ENCODE assay signal across 13 cellular contexts in genomic region chr14:25041898-25042297, GRCh38. TPM values are rescaled to one million over a fixed set of nuclear protein-coding genes. Genes with fewer than 3 reads are reported as not detected.
DNase-seq lines count a peak whose midpoint lies in the region; FAIRE-seq and TF ChIP-seq lines count a peak whose summit lies in the region.
"Had no signal": no experiment of that assay in that cellular context is flagged by ENCODE, and none has a peak within 500 bp of the region (broad histone marks: within the 10 kb centered on the region; RNA-seq: fewer than 3 reads in every experiment).

No MANE protein-coding gene starts in this region.

- no peaks in the 10 kb centered on the region for H3K9me3 Mint-ChIP-seq in astrocyte (ENCODE audit: unreplicated experiment)
- peaks cover 6% of the 10 kb centered on the region for H3K9me3 Mint-ChIP-seq in MCF 10A (ENCODE audit: unreplicated experiment)
- H3K9me3 Mint-ChIP-seq: activated CD8-positive, alpha-beta T cell treated with anti-CD3 and anti-CD28 coated beads for 36 hours; activated T-helper 2 cell treated with anti-CD3 and anti-CD28 coated beads, Interferon-gamma antibody, Interleukin-2, Interleukin-4, amounts not matched to agents 10 μg/mL and 5 μg/mL and 100 μg/mL, durations not matched to agents 14 hours and 24 hours and 36 hours had no signal

- FAIRE-seq in astrocyte (lab: Jason Lieb, UNC), result no peak

- no peaks in the 10 kb centered on the region for H3K36me3 ChIP-seq in astrocyte (ENCODE audit: insufficient read depth, low read length)
- no peaks in the 10 kb centered on the region for H3K36me3 ChIP-seq in parathyroid adenoma (ENCODE audit: control insufficient read depth, insufficient read depth, low read length)
- H3K36me3 ChIP-seq in stomach, result no peaks in the 10 kb centered on the region

- intact Hi-C loops in MCF 10A (cut with micrococcal nuclease) (loop anchor here (2.0 kb wide), 2 partner anchors 91 to 307 kb away; no protein-coding TSS in a partner anchor), stomach (cut with DNase I; ENCODE audit: low total_unique reads) (loop anchor here (10.0 kb wide), 1 partner anchor 237 kb away; no protein-coding TSS in a partner anchor)

- H2AFZ ChIP-seq in astrocyte (ENCODE audit: low read depth, low read length), result no peak overlapping the region
- H2AFZ ChIP-seq in parathyroid adenoma, result no peak overlapping the region

- H3K27me3 Mint-ChIP-seq in astrocyte (ENCODE audit: low read depth, unreplicated experiment) (no peaks in the 10 kb centered on the region), MCF 10A (ENCODE audit: insufficient read depth, unreplicated experiment) (no peaks in the 10 kb centered on the region)

- no peak overlapping the region for H3K27ac Mint-ChIP-seq in astrocyte (ENCODE audit: unreplicated experiment)
- H3K27ac Mint-ChIP-seq in MCF 10A (ENCODE audit: low read depth, unreplicated experiment), result no peak overlapping the region
- H3K27ac Mint-ChIP-seq: activated CD8-positive, alpha-beta T cell treated with anti-CD3 and anti-CD28 coated beads for 36 hours; activated T-helper 2 cell treated with anti-CD3 and anti-CD28 coated beads, Interferon-gamma antibody, Interleukin-2, Interleukin-4, amounts not matched to agents 10 μg/mL and 5 μg/mL and 100 μg/mL, durations not matched to agents 14 hours and 24 hours and 36 hours; natural killer cell had no signal

- H3K4me3 ChIP-seq in astrocyte (ENCODE audit: insufficient read depth, low read depth, low read length), result no peak overlapping the region
- no peak overlapping the region for H3K4me3 ChIP-seq in parathyroid adenoma (ENCODE audit: low read depth, low read length)
- no peak overlapping the region for H3K4me3 ChIP-seq in stomach
- H3K4me3 ChIP-seq: lung had no signal

- H3K4me2 ChIP-seq in astrocyte (ENCODE audit: low read length) (no peak overlapping the region), parathyroid adenoma (ENCODE audit: low read length) (peak overlapping the region; percentile 32)

- DNase-seq in HT-29 (ENCODE audit: low spot score), result peak; percentile 48
- DNase-seq in NCI-H2081 treated with DMSO at 0.1 percent for 48 hours (lab: John Stamatoyannopoulos, UW), result peak; percentile 40
- peak; percentile 8 for DNase-seq in astrocyte (ENCODE audit: low read depth)
- DNase-seq in MCF 10A (ENCODE audit: unreplicated experiment), result no peak
- no peak for DNase-seq in stomach
- no peak for DNase-seq in stimulated activated CD4-positive, alpha-beta T cell treated with anti-CD3 and anti-CD28 coated beads, Interleukin-12 subunit alpha, Interleukin-12 subunit beta, amount 100 ng/mL, for 4 hours
- no peak for DNase-seq in stimulated activated CD8-positive, alpha-beta memory T cell treated with anti-CD3 and anti-CD28 coated beads, Interleukin-4, amount 100 ng/mL, for 48 hours
- DNase-seq: activated CD8-positive, alpha-beta T cell treated with anti-CD3 and anti-CD28 coated beads for 36 hours; cerebellar nuclear complex; natural killer cell had no signal

- H3K4me1 ChIP-seq in astrocyte (ENCODE audit: insufficient read depth, low read length) (no peaks in the 10 kb centered on the region), parathyroid adenoma (no peaks in the 10 kb centered on the region), stomach (peaks cover 0 to 62% (median 32%) of the 10 kb centered on the region in 4 donors)

- no peak for TF ChIP-seq POLR2A in stomach (IDR thresholded peaks at IDR 0.05)

- H3K4me3 Mint-ChIP-seq in astrocyte (ENCODE audit: unreplicated experiment), result no peak overlapping the region
- no peak overlapping the region for H3K4me3 Mint-ChIP-seq in MCF 10A (ENCODE audit: unreplicated experiment)
- H3K4me3 Mint-ChIP-seq: activated CD8-positive, alpha-beta T cell treated with anti-CD3 and anti-CD28 coated beads for 36 hours; natural killer cell had no signal

- H4K20me1 ChIP-seq in astrocyte (ENCODE audit: insufficient read depth, low read length), result no peaks in the 10 kb centered on the region

- H3K27me3 ChIP-seq in astrocyte (ENCODE audit: insufficient read depth, low read length), result no peaks in the 10 kb centered on the region
- no peaks in the 10 kb centered on the region for H3K27me3 ChIP-seq in parathyroid adenoma (ENCODE audit: control insufficient read depth, insufficient read depth, low read length)
- no peaks in the 10 kb centered on the region for H3K27me3 ChIP-seq in stomach

- POLR2A ChIA-PET in MCF 10A (lab: Yijun Ruan, JAX), result interaction anchor here (0.6 kb wide), 1 partner anchor 160 kb away, joined by 3 read pairs; no protein-coding TSS in a partner anchor

- no peak for TF ChIP-seq EP300 in stomach (IDR thresholded peaks at IDR 0.05)

- no TSS peak for BruUV-seq in MCF 10A (replicated peaks; lab: Mats Ljungman, UMichigan)

- no peak overlapping the region for H3K9ac ChIP-seq in astrocyte (ENCODE audit: low read length)
- H3K9ac ChIP-seq in parathyroid adenoma, result no peak overlapping the region

- CTCF ChIA-PET in MCF 10A (lab: Yijun Ruan, JAX), result no interaction called here

- H3K36me3 Mint-ChIP-seq in astrocyte (ENCODE audit: low read depth, unreplicated experiment) (peaks cover 4% of the 10 kb centered on the region), MCF 10A (ENCODE audit: insufficient read depth, unreplicated experiment) (no peaks in the 10 kb centered on the region)
- H3K36me3 Mint-ChIP-seq: natural killer cell had no signal

- H3K27ac ChIP-seq in astrocyte (ENCODE audit: low read depth, low read length) (no peak overlapping the region), parathyroid adenoma (no peak overlapping the region), stomach (peak overlapping the region in 2 of 5 donors; percentile 37 to 72)

- no peaks in the 10 kb centered on the region for H3K9me3 ChIP-seq in astrocyte (ENCODE audit: insufficient read depth, low read depth, low read length)
- H3K9me3 ChIP-seq in parathyroid adenoma (ENCODE audit: control insufficient read depth, low read length), result no peaks in the 10 kb centered on the region
- no peaks in the 10 kb centered on the region for H3K9me3 ChIP-seq in stomach

- H3K4me1 Mint-ChIP-seq in astrocyte (ENCODE audit: low read depth, unreplicated experiment) (peaks cover 29% of the 10 kb centered on the region), MCF 10A (ENCODE audit: insufficient read depth, unreplicated experiment) (peaks cover 10% of the 10 kb centered on the region)
- H3K4me1 Mint-ChIP-seq: natural killer cell had no signal

- no peaks in the 10 kb centered on the region for H3K79me2 ChIP-seq in astrocyte (ENCODE audit: insufficient read depth, low read length)
- no peaks in the 10 kb centered on the region for H3K79me2 ChIP-seq in parathyroid adenoma

- 15 to 31% (median 22%) methylated on average over 2 of the region's 2 CpGs for WGBS in stomach, 5 donors

- TF ChIP-seq CTCF in astrocyte (IDR thresholded peaks at IDR 0.05; ENCODE audit: insufficient read depth, low read depth, low read length), result no peak
- no peak for TF ChIP-seq CTCF in parathyroid adenoma (IDR thresholded peaks at IDR 0.05)
- TF ChIP-seq CTCF in MCF 10A (IDR thresholded peaks at IDR 0.05; ENCODE audit: unreplicated experiment), result no peak
- no peak for TF ChIP-seq CTCF in stomach (IDR thresholded peaks at IDR 0.05)

RNA-seq across cellular contexts. Expression of gene STXBP6, which starts 8.0 kb away (rescaled TPM):
- total RNA-seq in HT-29 (2014; rRNA removed; shearing (Covaris generic)), result 10.9 and 12.6 TPM in 2 replicates
- 27.1 and 27.5 TPM in 2 replicates for total RNA-seq in astrocyte
- total RNA-seq in MCF 10A (2022), result not detected in 2 replicates
- total RNA-seq in stomach, result 10 to 100 TPM in 4 of 5 donors, 1 to 10 TPM in 1; 8.8 to 37.1 (median 25.5) TPM
- 10 to 100 TPM in 2 of 3 donors, 1 to 10 TPM in 1; 7.4 to 16.8 (median 11.9) TPM for polyA plus RNA-seq in stomach
- total RNA-seq: activated CD8-positive, alpha-beta T cell treated with anti-CD3 and anti-CD28 coated beads for 36 hours; activated T-helper 2 cell treated with anti-CD3 and anti-CD28 coated beads, Interferon-gamma antibody, Interleukin-2, Interleukin-4, amounts not matched to agents 10 μg/mL and 5 μg/mL and 100 μg/mL, durations not matched to agents 14 hours and 24 hours and 36 hours had no signal

Comparison
In these comparisons a context has a peak if more than half of its experiments do, and no peak if none do; other contexts are left out.
1. DNase-seq: peak in HT-29 (single experiment), NCI-H2081 treated with DMSO at 0.1 percent for 48 hours (single experiment) and astrocyte (single experiment); none in MCF 10A (single experiment), stomach (single experiment), stimulated activated CD4-positive, alpha-beta T cell treated with anti-CD3 and anti-CD28 coated beads, Interleukin-12 subunit alpha, Interleukin-12 subunit beta, amount 100 ng/mL, for 4 hours (single experiment) and stimulated activated CD8-positive, alpha-beta memory T cell treated with anti-CD3 and anti-CD28 coated beads, Interleukin-4, amount 100 ng/mL, for 48 hours (single experiment).